In the genomic region with DNA sequence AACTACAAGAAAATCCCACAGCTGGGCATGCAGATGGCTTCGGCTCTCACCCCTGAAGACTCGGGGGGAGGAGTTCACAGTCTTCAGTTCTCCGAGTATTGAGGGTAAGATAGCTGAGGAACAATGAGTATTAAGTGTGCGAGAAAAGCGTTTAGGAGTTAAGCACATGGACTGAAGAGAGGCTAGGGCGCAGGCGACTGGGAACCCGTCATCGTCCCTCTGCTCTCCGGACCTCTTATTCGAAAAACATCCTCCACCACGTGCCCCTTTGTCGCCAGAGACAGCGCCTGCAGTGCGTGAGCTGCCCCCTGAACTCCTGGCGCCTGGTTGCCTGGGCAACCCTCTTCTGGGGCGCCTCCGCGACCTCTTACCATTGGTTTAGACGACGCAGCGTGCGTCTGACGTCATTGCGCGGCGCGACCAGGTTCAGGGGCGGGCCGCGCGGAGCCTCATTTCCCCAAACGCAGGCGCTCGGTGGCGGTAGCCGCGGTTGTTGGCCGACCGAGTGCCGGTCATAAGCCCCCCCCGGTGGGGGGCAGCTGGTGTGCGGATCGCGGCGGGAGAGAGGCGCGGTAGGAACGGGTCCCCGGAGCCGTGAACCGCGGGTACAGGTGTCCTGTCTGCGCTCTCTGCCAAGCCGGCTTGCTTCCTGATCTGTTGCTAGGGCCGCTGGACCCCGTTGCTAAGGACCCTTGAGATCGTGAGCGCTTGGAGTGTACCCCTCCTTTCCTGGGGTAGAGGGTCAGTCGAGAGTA, we compare ENCODE assay signal across 8 cellular contexts. TPM values are rescaled to one million over a fixed set of nuclear protein-coding genes. Genes with fewer than 3 reads are reported as not detected.
DNase-seq lines count a peak whose midpoint lies in the region; ATAC-seq and TF ChIP-seq lines count a peak whose summit lies in the region.

Gene PACRGL, plus strand, starts transcription at position 452 of the 755 bp plus-strand sequence. CDS start 4,024 bp downstream, outside the sequence.

- peak within 1 kb of the TSS; percentile 79 to 85 for H3K4me3 ChIP-seq in Panc1 (ENCODE audit: low read depth in 2 of 2, low read length in 2 of 2)
- H3K4me3 ChIP-seq in esophagus (ENCODE audit: low read depth in 1 of 2, low read length in 2 of 2) = peak within 1 kb of the TSS; percentile 67 to 97
- peak within 1 kb of the TSS; percentile 79 for H3K4me3 ChIP-seq in mucosa of stomach (ENCODE audit: low read length)

- CTCF ChIA-PET in Panc1 (lab: Charles Lee) = interaction anchor here (0.6 kb wide), 1 partner anchor 25 kb away, joined by 3 read pairs; no protein-coding TSS in a partner anchor

- intact Hi-C loops in Panc1 (cut with micrococcal nuclease; ENCODE audit: unreplicated experiment) = no loop called here

- POLR2A ChIA-PET in Panc1 (lab: Charles Lee) = no interaction called here

- H3K27me3 Mint-ChIP-seq in activated T-cell treated with anti-CD3 and anti-CD28 coated beads, Interleukin-2, amount 50 U/mL, for 4 hours (ENCODE audit: low read depth) = no peaks in the 10 kb centered on the region

- H3K4me1 ChIP-seq in Panc1 (ENCODE audit: control insufficient read depth, insufficient read depth, low read length) (peaks cover 6% of the 10 kb centered on the region; the same call in 1 of the 2 replicates), esophagus (ENCODE audit: control insufficient read depth in 2 of 2, insufficient read depth in 2 of 2, low read length in 1 of 2) (peaks cover 0 to 2% of the 10 kb centered on the region in 2 donors), mucosa of stomach (ENCODE audit: control insufficient read depth, insufficient read depth, low read length) (peaks cover 6% of the 10 kb centered on the region)

- peak within 1 kb of the TSS; percentile 87 for H3K9ac ChIP-seq in mucosa of stomach (ENCODE audit: low read length)

- ATAC-seq in GM21723 (IDR thresholded peaks at IDR 0.05; ENCODE audit: unreplicated experiment) (peak; percentile 100), Panc1 (peak; percentile 100)
- peak; percentile 100 for ATAC-seq in activated T-cell treated with anti-CD3 and anti-CD28 coated beads, Interleukin-2, amount 50 U/mL, for 4 hours

- peaks cover 29% of the 10 kb centered on the region for H3K4me1 Mint-ChIP-seq in activated T-cell treated with anti-CD3 and anti-CD28 coated beads, Interleukin-2, amount 50 U/mL, for 4 hours (ENCODE audit: low read depth)

- H3K27me3 ChIP-seq in Panc1 (ENCODE audit: control insufficient read depth, insufficient read depth, low read length) = no peaks in the 10 kb centered on the region
- H3K27me3 ChIP-seq in esophagus (ENCODE audit: control insufficient read depth in 1 of 2, insufficient read depth in 2 of 2, low read length in 2 of 2) = no peaks in the 10 kb centered on the region
- no peaks in the 10 kb centered on the region for H3K27me3 ChIP-seq in mucosa of stomach (ENCODE audit: control insufficient read depth, insufficient read depth, low read length)

- 0% methylated on average over 59 to 60 of the region's 60 CpGs for WGBS in esophagus, 2 donors

- H3K36me3 ChIP-seq in Panc1 (ENCODE audit: control insufficient read depth, insufficient read depth, low read length) = peaks cover 8% of the 10 kb centered on the region
- H3K36me3 ChIP-seq in esophagus (ENCODE audit: control insufficient read depth in 2 of 2, insufficient read depth in 2 of 2, low read length in 1 of 2) = no peaks in the 10 kb centered on the region
- no peaks in the 10 kb centered on the region for H3K36me3 ChIP-seq in mucosa of stomach (ENCODE audit: control insufficient read depth, insufficient read depth, low read length)

- TF ChIP-seq CTCF in Panc1 (IDR thresholded peaks at IDR 0.05) = no peak

- BruUV-seq in Panc1 (replicated peaks; lab: Mats Ljungman, UMichigan) = no TSS peak

- peak within 1 kb of the TSS; percentile 92 for H3K4me3 Mint-ChIP-seq in activated T-cell treated with anti-CD3 and anti-CD28 coated beads, Interleukin-2, amount 50 U/mL, for 4 hours

- H3K27ac ChIP-seq in Panc1 (ENCODE audit: low read length) (peak within 1 kb of the TSS; percentile 87), esophagus (ENCODE audit: low read depth in 2 of 2, low read length in 1 of 2) (peak within 1 kb of the TSS; percentile 50 to 67)

- H3K9me3 Mint-ChIP-seq in activated T-cell treated with anti-CD3 and anti-CD28 coated beads, Interleukin-2, amount 50 U/mL, for 4 hours = no peaks in the 10 kb centered on the region

- in situ Hi-C loops in Panc1 (cut with HindIII; ENCODE audit: low pct_unique_long_range_greater_than_20kb, low sequenced_read_pairs) = no loop called here

- H3K9me3 ChIP-seq in Panc1 (ENCODE audit: control insufficient read depth, insufficient read depth, low read depth, low read length) (no peaks in the 10 kb centered on the region), esophagus (ENCODE audit: control insufficient read depth in 2 of 2, insufficient read depth in 1 of 2, low read depth in 1 of 2, low read length in 1 of 2) (no peaks in the 10 kb centered on the region), mucosa of stomach (ENCODE audit: control insufficient read depth, low read length) (no peaks in the 10 kb centered on the region)

- H3K36me3 Mint-ChIP-seq in activated T-cell treated with anti-CD3 and anti-CD28 coated beads, Interleukin-2, amount 50 U/mL, for 4 hours (ENCODE audit: insufficient read depth) = peaks cover 13% of the 10 kb centered on the region

- DNase-seq in DMS53 (lab: John Stamatoyannopoulos, UW) = peak; percentile 100
- peak; percentile 92 for DNase-seq in KG1 (lab: John Stamatoyannopoulos, UW)
- DNase-seq in Panc1 (ENCODE audit: low read depth, low spot score) = peak; percentile 55
- peak; percentile 90 for DNase-seq in activated T-cell treated with anti-CD3 and anti-CD28 coated beads, Interleukin-2, amount 50 U/mL, for 4 hours
- peak; percentile 78 to 84 for DNase-seq in stimulated activated CD8-positive, alpha-beta memory T cell treated with anti-CD3 and anti-CD28 coated beads, Interleukin-7, amount 100 ng/mL, for 1 hour (ENCODE audit: low read depth in 2 of 2)

RNA-seq across cellular contexts. Expression of gene PACRGL, which starts in this region (rescaled TPM):
- 10.4 TPM for total RNA-seq in Panc1 (2021; ENCODE audit: unreplicated experiment)
- 10.0 TPM for polyA plus RNA-seq in Panc1 (2012; ENCODE audit: insufficient read length)
- 10 to 100 TPM; 12.7 to 16.0 (median 16.0) TPM for total RNA-seq in activated T-cell treated with anti-CD3 and anti-CD28 coated beads, Interleukin-2, amount 50 U/mL, for 4 hours
- polyA plus RNA-seq in esophagus = 1 to 10 TPM; 5.0 to 7.7 TPM

Comparison
In these comparisons a context has a peak if more than half of its experiments do, and no peak if none do; other contexts are left out.
1. Peak in every context shown above with its lines: DNase-seq, ATAC-seq, H3K4me3 ChIP-seq and H3K27ac ChIP-seq.